ENCODE assay signal across 32 cellular contexts in the genomic region with DNA sequence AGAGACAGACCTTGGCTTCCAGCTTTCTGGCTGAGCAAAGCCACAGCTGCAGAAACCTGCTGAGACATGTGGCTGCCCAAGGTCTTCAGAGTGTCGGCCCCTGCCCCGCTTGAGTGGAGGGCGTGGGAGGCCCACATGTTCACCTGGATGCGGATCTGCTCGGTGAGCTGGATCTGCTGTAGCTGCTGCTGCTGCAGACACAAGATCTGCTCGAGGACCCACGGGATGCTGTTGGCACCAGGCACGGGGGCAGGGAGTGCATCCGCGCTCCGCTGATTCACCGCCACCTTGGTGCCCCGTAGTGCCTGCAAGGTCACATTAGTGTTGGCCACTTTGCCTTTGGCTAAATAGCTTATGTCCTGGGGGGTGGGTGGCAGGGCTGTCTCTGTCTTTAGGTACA. TPM values are rescaled to one million over a fixed set of nuclear protein-coding genes. Genes with fewer than 3 reads are reported as not detected.
"Had no signal": no experiment of that assay in that cellular context is flagged by ENCODE, and none has a peak within 500 bp of the region (broad histone marks: within the 10 kb centered on the region; RNA-seq: fewer than 3 reads in every experiment).

No MANE protein-coding gene starts in this region.

- H3K27ac Mint-ChIP-seq: mesothelial cell of epicardium; naive B cell; natural killer cell; stimulated activated naive B cell treated with anti-CD40 and anti-IgM and Interleukin-4, amounts not matched to agents 10 μg/mL and 1 μg/mL and 100 μg/mL, for 72 hours had no signal

- H3K4me1 ChIP-seq: left lung, lower lobe of right lung, pancreas, prostate gland, stomach, tibial artery, upper lobe of right lung had no signal

- H3K9me3 ChIP-seq: left lung, lower lobe of right lung, pancreas, prostate gland, stomach, testis, tibial artery, upper lobe of right lung had no signal

- H3K27ac ChIP-seq: left lung, lower lobe of right lung, pancreas, prostate gland, skin epidermis, stomach, testis, tibial artery, upper lobe of right lung had no signal

- H3K9me3 Mint-ChIP-seq: mesothelial cell of epicardium; natural killer cell; nephron progenitor cell; stimulated activated naive B cell treated with anti-CD40 and anti-IgM and Interleukin-4, amounts not matched to agents 10 μg/mL and 1 μg/mL and 100 μg/mL, for 72 hours had no signal

- H3K4me3 ChIP-seq: left lung, lower lobe of right lung, pancreas, prostate gland, skin epidermis, stomach, testis, tibial artery, upper lobe of right lung had no signal

- H3K4me1 Mint-ChIP-seq: naive B cell; natural killer cell; stimulated activated naive B cell treated with anti-CD40 and anti-IgM and Interleukin-4, amounts not matched to agents 10 μg/mL and 1 μg/mL and 100 μg/mL, for 72 hours had no signal

- H3K27me3 ChIP-seq: pancreas, testis had no signal

- H3K36me3 Mint-ChIP-seq: naive B cell; natural killer cell; stimulated activated naive B cell treated with anti-CD40 and anti-IgM and Interleukin-4, amounts not matched to agents 10 μg/mL and 1 μg/mL and 100 μg/mL, for 72 hours had no signal

- H3K36me3 ChIP-seq: left lung, lower lobe of right lung, pancreas, prostate gland, stomach, tibial artery, upper lobe of right lung had no signal

- DNase-seq: hippocampal formation; kidney glomerular epithelial cell; left cardiac atrium; left lung; lower lobe of right lung; mammary epithelial cell; mesenchymal stem cell; naive B cell; natural killer cell; nephron progenitor cell; nucleus accumbens; pancreas; posterior cingulate gyrus; retina; stimulated activated CD4-positive, alpha-beta T cell treated with anti-CD3 and anti-CD28 coated beads, Interleukin-12 subunit alpha, Interleukin-12 subunit beta, amount 100 ng/mL, for 4 hours; stimulated activated CD4-positive, alpha-beta T cell treated with anti-CD3 and anti-CD28 coated beads, Interleukin-15, amount 100 ng/mL, for 24 hours; stimulated activated CD4-positive, alpha-beta T cell treated with anti-CD3 and anti-CD28 coated beads, Interleukin-2, amount 100 ng/mL, for 24 hours; stimulated activated CD4-positive, alpha-beta T cell treated with anti-CD3 and anti-CD28 coated beads, Interleukin-4, amount 100 ng/mL, for 1 hour; stimulated activated naive B cell treated with anti-CD40 and anti-IgM and Interleukin-4, amounts not matched to agents 10 μg/mL and 1 μg/mL and 100 μg/mL, for 72 hours; stimulated activated naive CD8-positive, alpha-beta T cell treated with anti-CD3 and anti-CD28 coated beads, Interleukin-15, Interleukin-2, amounts not matched to agents 100 U/mL and 50 U/mL, for 24 hours; stomach; testis; tibial artery; trophoblast cell; upper lobe of right lung had no signal

- FAIRE-seq: keratinocyte, pancreas, urothelium cell line had no signal

- H3K4me3 Mint-ChIP-seq: mesothelial cell of epicardium; naive B cell; natural killer cell; nephron progenitor cell; stimulated activated naive B cell treated with anti-CD40 and anti-IgM and Interleukin-4, amounts not matched to agents 10 μg/mL and 1 μg/mL and 100 μg/mL, for 72 hours had no signal

RNA-seq across cellular contexts. Expression of a gene that starts 10.7 kb away (rescaled TPM):
- total RNA-seq: mononuclear cell, right cardiac atrium had no signal
